In the genomic region with DNA sequence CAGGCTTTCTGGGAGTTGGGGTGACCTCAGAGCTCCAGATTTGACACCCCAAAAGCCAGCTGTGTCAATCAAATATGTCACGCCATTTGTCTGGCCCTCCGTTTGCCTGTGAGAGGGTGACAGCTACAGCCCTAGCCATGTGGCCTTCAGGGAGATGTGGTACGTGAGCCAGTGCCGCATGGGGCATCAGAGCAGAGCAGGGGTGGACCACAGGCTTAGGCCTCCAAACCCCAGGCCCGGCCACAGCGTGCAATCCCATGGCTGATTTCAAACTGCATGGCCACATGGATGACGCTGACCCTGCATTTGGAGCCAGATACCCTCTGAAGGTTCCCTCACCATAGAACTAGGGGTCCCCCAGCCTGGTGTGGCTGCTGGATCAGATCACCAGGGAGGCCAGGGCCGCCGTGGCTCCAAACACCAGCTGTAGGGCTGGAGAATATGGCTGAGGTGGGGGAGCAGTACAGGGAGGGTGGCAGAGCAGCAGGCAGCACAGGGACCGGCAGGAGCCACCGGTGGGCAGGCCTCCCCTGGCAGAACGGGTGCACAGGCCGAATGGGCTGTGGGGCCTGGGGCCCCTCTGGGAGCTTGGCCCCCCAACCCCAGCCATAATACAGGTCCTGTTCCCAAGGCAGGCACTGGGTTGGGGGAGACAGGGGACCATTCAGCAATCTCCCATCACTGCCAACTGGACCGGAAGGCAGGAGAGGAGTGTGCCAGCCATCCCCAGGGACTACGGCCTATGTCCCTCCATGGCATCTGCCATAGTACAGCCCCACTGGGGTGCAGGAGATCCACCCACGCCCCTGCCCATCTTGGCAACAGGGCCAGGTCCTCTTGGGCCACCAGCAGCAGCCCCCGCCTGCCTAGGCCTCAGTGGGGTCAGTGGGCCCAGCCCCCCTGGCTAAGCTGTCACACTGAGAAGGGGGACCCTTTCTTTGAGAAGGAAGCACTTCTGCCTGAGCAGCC, we compare ENCODE assay signal across 9 cellular contexts. TPM values are rescaled to one million over a fixed set of nuclear protein-coding genes. Genes with fewer than 3 reads are reported as not detected.
DNase-seq lines count a peak whose midpoint lies in the region; ATAC-seq and TF ChIP-seq lines count a peak whose summit lies in the region.
"Had no signal": no experiment of that assay in that cellular context is flagged by ENCODE, and none has a peak within 500 bp of the region (broad histone marks: within the 10 kb centered on the region; RNA-seq: fewer than 3 reads in every experiment).

No MANE protein-coding gene starts in this region.

- no peak overlapping the region for H3K27ac Mint-ChIP-seq in activated naive CD4-positive, alpha-beta T cell treated with anti-CD3 and anti-CD28 coated beads, Interleukin-2, amount 10 ng/mL, durations not matched to agents 7 days and 5 days
- H3K27ac Mint-ChIP-seq in stimulated activated naive B cell treated with anti-CD40 and anti-IgM and Interleukin-4, amounts not matched to agents 10 μg/mL and 1 μg/mL and 100 μg/mL, for 72 hours: no peak overlapping the region

- no peak overlapping the region for H3K27ac ChIP-seq in SJSA1
- H3K27ac ChIP-seq: heart right ventricle had no signal

- H3K9me3 Mint-ChIP-seq in activated naive CD4-positive, alpha-beta T cell treated with anti-CD3 and anti-CD28 coated beads, Interleukin-2, amount 10 ng/mL, durations not matched to agents 7 days and 5 days: no peaks in the 10 kb centered on the region
- H3K9me3 Mint-ChIP-seq in stimulated activated naive B cell treated with anti-CD40 and anti-IgM and Interleukin-4, amounts not matched to agents 10 μg/mL and 1 μg/mL and 100 μg/mL, for 72 hours: no peaks in the 10 kb centered on the region

- H3K4me3 ChIP-seq in SJSA1: peak overlapping the region; percentile 70

- peaks cover 33% of the 10 kb centered on the region for H3K4me1 Mint-ChIP-seq in activated naive CD4-positive, alpha-beta T cell treated with anti-CD3 and anti-CD28 coated beads, Interleukin-2, amount 10 ng/mL, durations not matched to agents 7 days and 5 days
- peaks cover 20 to 29% of the 10 kb centered on the region in 2 donors for H3K4me1 Mint-ChIP-seq in stimulated activated naive B cell treated with anti-CD40 and anti-IgM and Interleukin-4, amounts not matched to agents 10 μg/mL and 1 μg/mL and 100 μg/mL, for 72 hours

- H3K27me3 ChIP-seq in SJSA1 (replicated peaks): no peaks in the 10 kb centered on the region

- H3K9me3 ChIP-seq in SJSA1 (replicated peaks): 0 out of 2 replicates have a peak, but pooled peaks cover 3% of the 10 kb centered on the region
- H3K9me3 ChIP-seq: heart right ventricle had no signal

- CTCF ChIA-PET in activated naive CD4-positive, alpha-beta T cell treated with anti-CD3 and anti-CD28 coated beads, Interleukin-2, amount 10 ng/mL, durations not matched to agents 7 days and 5 days (lab: Charles Lee): interaction anchor here (0.7 to 9.6 kb wide), 26 partner anchors 8 to 291 kb away, joined by 3 to 103 read pairs (median 5); partner anchors contain the start of genes AJM1, MAN1B1, NDOR1 and NPDC1

- peaks cover 28% of the 10 kb centered on the region for H3K4me1 ChIP-seq in SJSA1 (replicated peaks)

- peaks cover 5% of the 10 kb centered on the region for H3K27me3 Mint-ChIP-seq in activated naive CD4-positive, alpha-beta T cell treated with anti-CD3 and anti-CD28 coated beads, Interleukin-2, amount 10 ng/mL, durations not matched to agents 7 days and 5 days
- peaks cover 8 to 9% of the 10 kb centered on the region in 2 donors for H3K27me3 Mint-ChIP-seq in stimulated activated naive B cell treated with anti-CD40 and anti-IgM and Interleukin-4, amounts not matched to agents 10 μg/mL and 1 μg/mL and 100 μg/mL, for 72 hours

- H3K36me3 ChIP-seq in SJSA1: peaks cover 11% of the 10 kb centered on the region; the same call in 1 of the 2 replicates
- H3K36me3 ChIP-seq: heart right ventricle had no signal

- H3K4me3 Mint-ChIP-seq in activated naive CD4-positive, alpha-beta T cell treated with anti-CD3 and anti-CD28 coated beads, Interleukin-2, amount 10 ng/mL, durations not matched to agents 7 days and 5 days: peak overlapping the region; percentile 68
- peak overlapping the region; percentile 21 to 60 for H3K4me3 Mint-ChIP-seq in stimulated activated naive B cell treated with anti-CD40 and anti-IgM and Interleukin-4, amounts not matched to agents 10 μg/mL and 1 μg/mL and 100 μg/mL, for 72 hours

- no peak for DNase-seq in activated naive CD4-positive, alpha-beta T cell treated with anti-CD3 and anti-CD28 coated beads, Interleukin-2, amount 10 ng/mL, durations not matched to agents 7 days and 5 days
- DNase-seq in activated naive CD4-positive, alpha-beta T cell treated with Interleukin-2 at 50 U/mL for 16 hours: no peak
- DNase-seq in SJSA1 (ENCODE audit: low read depth in 1 of 2, low spot score in 2 of 2) (no peak), globus pallidus (ENCODE audit: low spot score) (peak; percentile 13), NCI-H524 (lab: John Stamatoyannopoulos, UW) (no peak), erythroblast (lab: John Stamatoyannopoulos, UW) (no peak)
- DNase-seq in stimulated activated naive B cell treated with anti-CD40 and anti-IgM and Interleukin-4, amounts not matched to agents 10 μg/mL and 1 μg/mL and 100 μg/mL, for 72 hours: no peak
- DNase-seq in stimulated activated CD4-positive, alpha-beta T cell treated with anti-CD3 and anti-CD28 coated beads, Interleukin-4, amount 100 ng/mL, for 1 hour: no peak

- no peak for ATAC-seq in stimulated activated naive B cell treated with anti-CD40 and anti-IgM and Interleukin-4, amounts not matched to agents 10 μg/mL and 1 μg/mL and 100 μg/mL, for 72 hours (replicated peaks)

- no peak for TF ChIP-seq POLR2A in erythroblast (IDR thresholded peaks at IDR 0.05; ENCODE audit: low read length)

- peaks cover 10% of the 10 kb centered on the region for H3K36me3 Mint-ChIP-seq in activated naive CD4-positive, alpha-beta T cell treated with anti-CD3 and anti-CD28 coated beads, Interleukin-2, amount 10 ng/mL, durations not matched to agents 7 days and 5 days
- no peaks in the 10 kb centered on the region for H3K36me3 Mint-ChIP-seq in stimulated activated naive B cell treated with anti-CD40 and anti-IgM and Interleukin-4, amounts not matched to agents 10 μg/mL and 1 μg/mL and 100 μg/mL, for 72 hours

RNA-seq across cellular contexts. Expression of gene SAPCD2, which starts 1.5 kb away (rescaled TPM):
- total RNA-seq in SJSA1 (2014; rRNA removed; shearing (Covaris generic)): 21.5 and 24.9 TPM in 2 replicates

RNA-seq across cellular contexts. Expression of gene UAP1L1, which starts 8.5 kb away (rescaled TPM):
- 3.4 and 5.6 TPM in 2 replicates for total RNA-seq in SJSA1 (2014; rRNA removed; shearing (Covaris generic))

RNA-seq across cellular contexts. Expression of gene ENTPD2, which starts 15.0 kb away (rescaled TPM):
- not detected in 2 replicates for total RNA-seq in SJSA1 (2014; rRNA removed; shearing (Covaris generic))

RNA-seq across cellular contexts. Expression of gene MAN1B1, which starts 18.0 kb away (rescaled TPM):
- total RNA-seq in SJSA1 (2014; rRNA removed; shearing (Covaris generic)): 51.8 and 64.4 TPM in 2 replicates

RNA-seq across cellular contexts. Expression of gene NPDC1, which starts 22.8 kb away (rescaled TPM):
- total RNA-seq in SJSA1 (2014; rRNA removed; shearing (Covaris generic)): not detected in 2 replicates
